Comparison of ENCODE assay signal across 8 cellular contexts in the genomic region with DNA sequence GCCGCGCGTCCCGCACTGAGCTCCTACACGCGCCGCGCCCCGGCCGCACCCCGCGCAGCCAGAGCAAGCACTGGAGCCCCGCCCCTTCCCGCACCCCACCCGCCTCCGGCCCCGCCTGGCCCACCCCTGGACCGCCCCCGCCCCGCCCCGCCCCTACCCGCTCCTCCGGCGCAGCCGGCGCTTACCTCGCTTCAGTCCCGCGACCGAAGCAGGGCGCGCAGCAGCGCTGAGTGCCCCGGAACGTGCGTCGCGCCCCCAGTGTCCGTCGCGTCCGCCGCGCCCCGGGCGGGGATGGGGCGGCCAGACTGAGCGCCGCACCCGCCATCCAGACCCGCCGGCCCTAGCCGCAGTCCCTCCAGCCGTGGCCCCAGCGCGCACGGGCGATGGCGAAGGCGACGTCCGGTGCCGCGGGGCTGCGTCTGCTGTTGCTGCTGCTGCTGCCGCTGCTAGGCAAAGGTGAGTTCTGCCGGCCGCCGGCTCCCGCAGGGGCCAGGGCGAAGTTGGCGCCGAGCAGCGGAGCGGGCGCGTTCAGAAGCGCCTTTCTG. TPM values are rescaled to one million over a fixed set of nuclear protein-coding genes. Genes with fewer than 3 reads are reported as not detected.
A peak's percentile ranks its signal among the peaks of the same experiment; 100 is the strongest.
DNase-seq lines count a peak whose midpoint lies in the region; ATAC-seq and TF ChIP-seq lines count a peak whose summit lies in the region.

A gene (plus strand): TSS at position 194 of the 545 bp plus-strand sequence. CDS start 190 bp downstream, at position 384.

- H3K27ac ChIP-seq in esophagus squamous epithelium (no peak within 1 kb of the TSS), neuronal stem cell (replicated peaks; ENCODE audit: low read length) (no peak within 1 kb of the TSS), aorta (ENCODE audit: low read depth in 1 of 2, low read length in 2 of 2) (no peak within 1 kb of the TSS)

- H2BK5ac ChIP-seq in neuronal stem cell (ENCODE audit: low read length), result peak within 1 kb of the TSS; percentile 14

- no peaks in the 10 kb centered on the region for H3K9me3 ChIP-seq in esophagus squamous epithelium
- H3K9me3 ChIP-seq in neuronal stem cell (replicated peaks in 1 of 2; ENCODE audit: control insufficient read depth in 2 of 2, insufficient read depth in 1 of 2, low read depth in 1 of 2, low read length in 2 of 2), result peaks cover 0 to 2% of the 10 kb centered on the region in 2 donors
- H3K9me3 ChIP-seq in aorta (ENCODE audit: control insufficient read depth, low read length), result no peaks in the 10 kb centered on the region

- no peak within 1 kb of the TSS for H3K4ac ChIP-seq in neuronal stem cell (ENCODE audit: low read length)

- peaks cover 7 to 31% (median 17%) of the 10 kb centered on the region in 3 donors for H3K4me1 ChIP-seq in esophagus squamous epithelium
- H3K4me1 ChIP-seq in neuronal stem cell (ENCODE audit: control insufficient read depth in 2 of 2, insufficient read depth in 1 of 2, low read depth in 1 of 2, low read length in 2 of 2), result peaks cover 0 to 1% of the 10 kb centered on the region in 2 donors
- H3K4me1 ChIP-seq in aorta (ENCODE audit: control insufficient read depth in 1 of 2, insufficient read depth in 2 of 2, low read length in 2 of 2), result no peaks in the 10 kb centered on the region

- peak within 1 kb of the TSS; percentile 43 for H2BK15ac ChIP-seq in neuronal stem cell (ENCODE audit: low read length)

- WGBS in esophagus squamous epithelium, 2 donors, result no CpG with 5 or more reads among the region's 78 CpGs
- WGBS in neuronal stem cell (ENCODE audit: extremely low coverage in 2 of 2, insufficient read length in 2 of 2, insufficient replicate concordance in 1 of 2), 2 donors, result no CpG with 5 or more reads among the region's 78 CpGs
- 0 to 1% methylated on average over 51 to 78 of the region's 78 CpGs for WGBS in aorta, 2 donors

- no peak within 1 kb of the TSS for H4K91ac ChIP-seq in neuronal stem cell (ENCODE audit: low read depth, low read length, poor library complexity)

- peak within 1 kb of the TSS; percentile 92 for H3K9ac ChIP-seq in neuronal stem cell (ENCODE audit: low read depth, low read length, poor library complexity)

- H3K18ac ChIP-seq in neuronal stem cell (ENCODE audit: low read length), result peak within 1 kb of the TSS; percentile 95

- H2BK12ac ChIP-seq in neuronal stem cell (ENCODE audit: low read length), result no peak within 1 kb of the TSS

- intact Hi-C loops in esophagus squamous epithelium (cut with DNase I), result no loop called here
- intact Hi-C loops in aorta (cut with DNase I), result no loop called here

- ATAC-seq in HG02763 (IDR thresholded peaks at IDR 0.05; ENCODE audit: unreplicated experiment) (no peak), aorta (ENCODE audit: low FRiP score) (no peak)

- no peak within 1 kb of the TSS for H4K8ac ChIP-seq in neuronal stem cell (ENCODE audit: low read depth, low read length)

- TF ChIP-seq CTCF in esophagus squamous epithelium (IDR thresholded peaks at IDR 0.05), result no peak

- no peaks in the 10 kb centered on the region for H3K36me3 ChIP-seq in esophagus squamous epithelium
- no peaks in the 10 kb centered on the region for H3K36me3 ChIP-seq in neuronal stem cell (replicated peaks in 1 of 2; ENCODE audit: control insufficient read depth in 2 of 2, insufficient read depth in 2 of 2, low read length in 2 of 2)
- no peaks in the 10 kb centered on the region for H3K36me3 ChIP-seq in aorta (ENCODE audit: control insufficient read depth in 1 of 2, insufficient read depth in 2 of 2, low read length in 1 of 2)

- peak within 1 kb of the TSS; percentile 61 for H2AFZ ChIP-seq in neuronal stem cell (ENCODE audit: low read length)

- peak; percentile 31 for DNase-seq in NCI-H510A treated with DMSO at 0.1 percent for 48 hours (lab: John Stamatoyannopoulos, UW)
- no peak for DNase-seq in NCI-H510A (lab: John Stamatoyannopoulos, UW)
- peak; percentile 52 for DNase-seq in SK-N-DZ (ENCODE audit: low spot score)
- DNase-seq in esophagus squamous epithelium (lab: John Stamatoyannopoulos, UW), result no peak
- DNase-seq in neuronal stem cell (ENCODE audit: low spot score), result peak; percentile 65
- no peak for DNase-seq in effector CD8-positive, alpha-beta T cell (lab: John Stamatoyannopoulos, UW)
- DNase-seq in aorta, result no peak

- no peak within 1 kb of the TSS for H2BK120ac ChIP-seq in neuronal stem cell (ENCODE audit: low read depth, low read length)

- TF ChIP-seq POLR2A in esophagus squamous epithelium (IDR thresholded peaks at IDR 0.05), result no peak

- H3K4me2 ChIP-seq in neuronal stem cell (ENCODE audit: insufficient read depth, low read length, poor library complexity, severe bottlenecking), result peak within 1 kb of the TSS; percentile 94

- peak within 1 kb of the TSS; percentile 70 for H2AK5ac ChIP-seq in neuronal stem cell (ENCODE audit: low read depth, low read length)

- H3K79me1 ChIP-seq in neuronal stem cell (ENCODE audit: low read depth, low read length), result peaks cover 2% of the 10 kb centered on the region

- H3K27me3 ChIP-seq in esophagus squamous epithelium (peaks cover 0 to 100% (median 0%) of the 10 kb centered on the region in 4 donors), neuronal stem cell (ENCODE audit: control insufficient read depth in 3 of 3, insufficient read depth in 3 of 3, low read depth in 1 of 3, low read length in 3 of 3) (peaks cover 6 to 76% (median 34%) of the 10 kb centered on the region in 3 experiments), aorta (ENCODE audit: control insufficient read depth in 1 of 2, insufficient read depth in 2 of 2, low read length in 1 of 2) (no peaks in the 10 kb centered on the region)

- H3K14ac ChIP-seq in neuronal stem cell (ENCODE audit: low read length), result peak within 1 kb of the TSS; percentile 56

- H3K4me3 ChIP-seq in esophagus squamous epithelium (peak within 1 kb of the TSS; percentile 33 to 68 (median 46)), neuronal stem cell (ENCODE audit: low read length in 2 of 2) (peak within 1 kb of the TSS in 1 of 2 donors; percentile 89), aorta (ENCODE audit: low read length in 2 of 2) (no peak within 1 kb of the TSS)

- H3K23ac ChIP-seq in neuronal stem cell (ENCODE audit: low read depth, low read length, poor library complexity), result peak within 1 kb of the TSS; percentile 85

RNA-seq across cellular contexts. Expression of the gene that starts here (rescaled TPM):
- 11.9 and 13.3 TPM in 2 replicates for polyA plus RNA-seq in SK-N-DZ (2014; cell fraction: cytosol; rRNA removed)
- 21.6 and 29.1 TPM in 2 replicates for polyA plus RNA-seq in SK-N-DZ (2014; cell fraction: nucleus; rRNA removed)
- total RNA-seq in esophagus squamous epithelium (under 1 TPM; 0.04 to 0.19 (median 0.11) TPM), aorta (1 to 10 TPM in 1 of 2 donors, under 1 TPM in 1; 0.29 to 2.5 TPM)
- 2.3 TPM for polyA plus RNA-seq in neuronal stem cell (2013, experiment 1 of 2)
- polyA plus RNA-seq in neuronal stem cell (2013, experiment 2 of 2), result 2.2 TPM
- under 1 TPM in 1 of 2 donors, not detected in 1; 0.25 TPM for polyA plus RNA-seq in aorta

Comparison
In these comparisons a context has a peak if more than half of its experiments do, and no peak if none do; other contexts are left out.
1. DNase-seq: peak in NCI-H510A treated with DMSO at 0.1 percent for 48 hours (single experiment), SK-N-DZ (single experiment) and neuronal stem cell (single experiment); none in NCI-H510A (single experiment), esophagus squamous epithelium (single experiment), effector CD8-positive, alpha-beta T cell (single experiment) and aorta (0 of 2).
2. H3K4me3 ChIP-seq: peak in esophagus squamous epithelium (4 of 4); none in aorta (0 of 2).